In genomic region chr19:35462476-35462953, GRCh38 we compare ENCODE assay signal across 9 cellular contexts.
A peak's percentile ranks its signal among the peaks of the same experiment; 100 is the strongest.
DNase-seq lines count a peak whose midpoint lies in the region; ATAC-seq and TF ChIP-seq lines count a peak whose summit lies in the region.
"Had no signal": no experiment of that assay in that cellular context is flagged by ENCODE, and none has a peak within 500 bp of the region (broad histone marks: within the 10 kb centered on the region; RNA-seq: fewer than 3 reads in every experiment).

No MANE protein-coding gene starts in this region.

- peak; percentile 56 for ATAC-seq in GM18858 (IDR thresholded peaks at IDR 0.05; ENCODE audit: unreplicated experiment)
- peak; percentile 66 for ATAC-seq in HG02884 (IDR thresholded peaks at IDR 0.05; ENCODE audit: unreplicated experiment)

- no peaks in the 10 kb centered on the region for H3K36me3 ChIP-seq in SU-DHL-6 (ENCODE audit: low read length)
- no peaks in the 10 kb centered on the region for H3K36me3 ChIP-seq in effector memory CD4-positive, alpha-beta T cell (ENCODE audit: control insufficient read depth, insufficient read depth, low read length)

- no peak overlapping the region for H3K4me3 ChIP-seq in SU-DHL-6 (ENCODE audit: insufficient read depth, low read length, poor library complexity, severe bottlenecking)
- H3K4me3 ChIP-seq in effector memory CD4-positive, alpha-beta T cell (ENCODE audit: insufficient read depth, low read depth, low read length, poor library complexity, severe bottlenecking), result peak overlapping the region; percentile 13

- no peaks in the 10 kb centered on the region for H3K9me3 ChIP-seq in SU-DHL-6 (ENCODE audit: insufficient read depth, low read length)
- H3K9me3 ChIP-seq in effector memory CD4-positive, alpha-beta T cell (ENCODE audit: control insufficient read depth, low read length), result no peaks in the 10 kb centered on the region

- no peak overlapping the region for H3K27ac ChIP-seq in SU-DHL-6 (ENCODE audit: low read depth, low read length)
- H3K27ac ChIP-seq in effector memory CD4-positive, alpha-beta T cell (ENCODE audit: insufficient read depth, low read length, poor library complexity, severe bottlenecking), result peak overlapping the region; percentile 56
- no peak overlapping the region for H3K27ac ChIP-seq in RWPE1

- no peaks in the 10 kb centered on the region for H3K9me2 ChIP-seq in SU-DHL-6 (replicated peaks; ENCODE audit: insufficient read depth, low read length)

- peak overlapping the region; percentile 12 for H3K4me2 ChIP-seq in SU-DHL-6 (ENCODE audit: low read depth, low read length, poor library complexity, severe bottlenecking)

- no peak overlapping the region for H3K9ac ChIP-seq in SU-DHL-6 (ENCODE audit: low read length)

- TF ChIP-seq CTCF in SU-DHL-6 (IDR thresholded peaks at IDR 0.05; ENCODE audit: insufficient read depth, low read length, poor library complexity, severe bottlenecking), result no peak
- TF ChIP-seq CTCF in RWPE1 (conservative IDR thresholded peaks at IDR 0.05; ENCODE audit: low read depth), result no peak

- H4K20me1 ChIP-seq in SU-DHL-6 (ENCODE audit: low read depth, low read length), result no peaks in the 10 kb centered on the region

- DNase-seq in effector memory CD4-positive, alpha-beta T cell, result peak; percentile 48 to 56 (median 53)
- peak; percentile 10 to 86 (median 62) for DNase-seq in stimulated activated naive CD4-positive, alpha-beta T cell (lab: John Stamatoyannopoulos, UW)
- no peak for DNase-seq in NCI-H345 treated with DMSO at 0.1 percent for 48 hours (lab: John Stamatoyannopoulos, UW; ENCODE audit: unreplicated experiment)
- no peak for DNase-seq in RWPE1 (ENCODE audit: low spot score)
- DNase-seq in hepatic stellate cell (ENCODE audit: low spot score), result no peak
- DNase-seq: IMR-90 had no signal

- peaks cover 23% of the 10 kb centered on the region for H3K4me1 ChIP-seq in effector memory CD4-positive, alpha-beta T cell (ENCODE audit: control insufficient read depth, insufficient read depth, low read length, poor library complexity, severe bottlenecking)

- 0 out of 2 replicates have a peak, but pooled peaks cover 5% of the 10 kb centered on the region for H3F3A ChIP-seq in SU-DHL-6 (ENCODE audit: insufficient read depth)

- H3K79me2 ChIP-seq in SU-DHL-6 (ENCODE audit: insufficient read depth, low read length), result no peaks in the 10 kb centered on the region

- H2AFZ ChIP-seq in SU-DHL-6 (ENCODE audit: low read depth, low read length, severe bottlenecking), result no peak overlapping the region

- POLR2A ChIA-PET in RWPE1 (lab: Yijun Ruan, JAX; ENCODE audit: low non-redundant PET), result no interaction called here

- CTCF ChIA-PET in RWPE1 (lab: Yijun Ruan, JAX), result interaction anchor here (1.0 to 1.3 kb wide), 2 partner anchors 32 to 110 kb away, joined by 4 to 5 read pairs; no protein-coding TSS in a partner anchor

- H3K27me3 ChIP-seq in SU-DHL-6 (ENCODE audit: low read length), result no peaks in the 10 kb centered on the region
- H3K27me3 ChIP-seq in effector memory CD4-positive, alpha-beta T cell (replicated peaks; ENCODE audit: control insufficient read depth, insufficient read depth, low read length, poor library complexity, severe bottlenecking), result no peaks in the 10 kb centered on the region

Comparison
In these comparisons a context has a peak if more than half of its experiments do, and no peak if none do; other contexts are left out.
1. DNase-seq: peak in effector memory CD4-positive, alpha-beta T cell (3 of 3) and stimulated activated naive CD4-positive, alpha-beta T cell (6 of 6); none in NCI-H345 treated with DMSO at 0.1 percent for 48 hours (single experiment), RWPE1 (single experiment) and hepatic stellate cell (single experiment).